Comparison of ENCODE assay signal across 23 cellular contexts in genomic region chr2:113219525-113219888, GRCh38. TPM values are rescaled to one million over a fixed set of nuclear protein-coding genes. Genes with fewer than 3 reads are reported as not detected.
DNase-seq lines count a peak whose midpoint lies in the region; ATAC-seq, FAIRE-seq and TF ChIP-seq lines count a peak whose summit lies in the region.
"Had no signal": no experiment of that assay in that cellular context is flagged by ENCODE, and none has a peak within 500 bp of the region (broad histone marks: within the 10 kb centered on the region; RNA-seq: fewer than 3 reads in every experiment).

No MANE protein-coding gene starts in this region.

- peak overlapping the region; percentile 98 for H3K27ac Mint-ChIP-seq in Caco-2 (ENCODE audit: unreplicated experiment)
- no peak overlapping the region for H3K27ac Mint-ChIP-seq in activated T-helper 1 cell treated with anti-CD3 and anti-CD28 coated beads, Interleukin-12 subunit alpha, Interleukin-12 subunit beta, Interleukin-2, Interleukin-4 antibody, amounts not matched to agents 30 ng/mL and 10 ng/mL and 1 ng/mL, durations not matched to agents 14 hours and 24 hours and 36 hours

- in situ Hi-C loops in HepG2 (cut with HindIII; ENCODE audit: extremely low pct_ligation_motif_present, low pct_unique_long_range_greater_than_20kb): no loop called here

- no peak overlapping the region for H3K4me3 Mint-ChIP-seq in Caco-2 (ENCODE audit: unreplicated experiment)
- H3K4me3 Mint-ChIP-seq in activated T-helper 1 cell treated with anti-CD3 and anti-CD28 coated beads, Interleukin-12 subunit alpha, Interleukin-12 subunit beta, Interleukin-2, Interleukin-4 antibody, amounts not matched to agents 30 ng/mL and 10 ng/mL and 1 ng/mL, durations not matched to agents 14 hours and 24 hours and 36 hours: no peak overlapping the region

- TF ChIP-seq POLR2A in adrenal gland (IDR thresholded peaks at IDR 0.05): no peak
- no peak for TF ChIP-seq POLR2A in HepG2 (IDR thresholded peaks at IDR 0.05; ENCODE audit: insufficient read depth in 1 of 2, low read depth in 2 of 2, low read length in 2 of 2)
- no peak for TF ChIP-seq POLR2A in stomach (IDR thresholded peaks at IDR 0.05)

- intact Hi-C loops in Caco-2 (cut with micrococcal nuclease; ENCODE audit: unreplicated experiment): no loop called here
- intact Hi-C loops in adrenal gland (cut with DNase I): no loop called here
- intact Hi-C loops in HepG2 (cut with micrococcal nuclease; ENCODE audit: unreplicated experiment): loop anchor here (2.0 to 5.0 kb wide), 3 partner anchors 13 to 63 kb away; no protein-coding TSS in a partner anchor
- intact Hi-C loops in stomach (cut with DNase I; ENCODE audit: low total_unique reads): no loop called here
- intact Hi-C loops in left ventricle myocardium superior (cut with micrococcal nuclease): no loop called here
- intact Hi-C loops in activated T-helper 1 cell treated with anti-CD3 and anti-CD28 coated beads, Interleukin-12 subunit alpha, Interleukin-12 subunit beta, Interleukin-2, Interleukin-4 antibody, amounts not matched to agents 30 ng/mL and 10 ng/mL and 1 ng/mL, durations not matched to agents 14 hours and 24 hours and 36 hours (cut with micrococcal nuclease): no loop called here

- H3K9me3 ChIP-seq in Caco-2: no peaks in the 10 kb centered on the region
- no peaks in the 10 kb centered on the region for H3K9me3 ChIP-seq in adrenal gland (replicated peaks in 1 of 3)
- H3K9me3 ChIP-seq in HepG2 (ENCODE audit: low read length): no peaks in the 10 kb centered on the region
- H3K9me3 ChIP-seq in stomach: no peaks in the 10 kb centered on the region
- H3K9me3 ChIP-seq: SJSA1 had no signal

- DNase-seq in Caco-2 (no peak), adrenal gland (no peak), HepG2 (ENCODE audit: low spot score) (peak; percentile 35), stomach (no peak), T1000 (lab: John Stamatoyannopoulos, UW) (no peak), NCI-H146 (lab: John Stamatoyannopoulos, UW) (no peak), left ventricle myocardium superior (no peak)
- DNase-seq in activated T-helper 1 cell treated with anti-CD3 and anti-CD28 coated beads, Interleukin-12 subunit alpha, Interleukin-12 subunit beta, Interleukin-2, Interleukin-4 antibody, amounts not matched to agents 30 ng/mL and 10 ng/mL and 1 ng/mL, durations not matched to agents 14 hours and 24 hours and 36 hours (ENCODE audit: low spot score): no peak
- DNase-seq: activated CD4-positive, alpha-beta T cell treated with anti-CD3 and anti-CD28 coated beads, Interleukin-2, amount 50 U/mL, for 48 hours; activated naive CD4-positive, alpha-beta T cell treated with Interleukin-2 at 50 U/mL for 16 hours; activated T-cell treated with anti-CD3 and anti-CD28 coated beads for 4 hours; hippocampal formation; NCI-H1105 treated with DMSO at 0.1 percent for 48 hours; NCI-H2107; NCI-H526 treated with DMSO at 0.1 percent for 48 hours; OCI-M1; retina; stimulated activated CD4-positive, alpha-beta T cell treated with anti-CD3 and anti-CD28 coated beads, Interleukin-12 subunit alpha, Interleukin-12 subunit beta, amount 100 ng/mL, for 4 hours; T-helper 2 cell had no signal

- POLR2A ChIA-PET in Caco-2 (lab: Charles Lee): no interaction called here
- POLR2A ChIA-PET in HepG2 (lab: Yijun Ruan, JAX): interaction anchor here (0.6 to 3.7 kb wide), 14 partner anchors 8 to 139 kb away, joined by 3 to 24 read pairs (median 7); no protein-coding TSS in a partner anchor

- FAIRE-seq in HepG2 (lab: Jason Lieb, UNC): no peak
- FAIRE-seq: astrocyte had no signal

- peaks cover 37% of the 10 kb centered on the region for H3K4me1 Mint-ChIP-seq in Caco-2 (ENCODE audit: low read depth, unreplicated experiment)
- H3K4me1 Mint-ChIP-seq in activated T-helper 1 cell treated with anti-CD3 and anti-CD28 coated beads, Interleukin-12 subunit alpha, Interleukin-12 subunit beta, Interleukin-2, Interleukin-4 antibody, amounts not matched to agents 30 ng/mL and 10 ng/mL and 1 ng/mL, durations not matched to agents 14 hours and 24 hours and 36 hours (ENCODE audit: low read depth): peaks cover 15% of the 10 kb centered on the region

- H3K27me3 ChIP-seq in Caco-2 (replicated peaks; ENCODE audit: control insufficient read depth, insufficient read depth, low read length): no peaks in the 10 kb centered on the region
- no peaks in the 10 kb centered on the region for H3K27me3 ChIP-seq in adrenal gland
- no peaks in the 10 kb centered on the region; a peak in 1 of 5 replicates for H3K27me3 ChIP-seq in HepG2 (ENCODE audit: control insufficient read depth in 1 of 2, insufficient read depth in 2 of 2, low read length in 2 of 2)
- no peaks in the 10 kb centered on the region for H3K27me3 ChIP-seq in stomach
- H3K27me3 ChIP-seq: SJSA1 had no signal

- H3K27ac ChIP-seq in adrenal gland: peak overlapping the region; percentile 59 to 93 (median 83)
- peak overlapping the region; percentile 97 for H3K27ac ChIP-seq in HepG2 (ENCODE audit: extremely low read length, insufficient read depth, low read length)
- H3K27ac ChIP-seq in stomach: peak overlapping the region; percentile 78 to 91 (median 78)
- H3K27ac ChIP-seq: KMS-11, SJSA1 had no signal

- WGBS in adrenal gland, 4 donors: 80 to 85% (median 84%) methylated on average over 5 of the region's 5 CpGs
- WGBS in HepG2 (ENCODE audit: low lambda C conversion rate): 25% methylated on average over 5 of the region's 5 CpGs
- WGBS in stomach, 5 donors: 68 to 83% (median 76%) methylated on average over 5 of the region's 5 CpGs

- no peak for TF ChIP-seq RAD21 in HepG2 (CRISPR knock-in tag; IDR thresholded peaks at IDR 0.05)

- H3K9me3 Mint-ChIP-seq in Caco-2 (ENCODE audit: unreplicated experiment): no peaks in the 10 kb centered on the region
- H3K9me3 Mint-ChIP-seq in activated T-helper 1 cell treated with anti-CD3 and anti-CD28 coated beads, Interleukin-12 subunit alpha, Interleukin-12 subunit beta, Interleukin-2, Interleukin-4 antibody, amounts not matched to agents 30 ng/mL and 10 ng/mL and 1 ng/mL, durations not matched to agents 14 hours and 24 hours and 36 hours: no peaks in the 10 kb centered on the region

- H3K36me3 Mint-ChIP-seq in Caco-2 (ENCODE audit: insufficient read depth, unreplicated experiment): peaks cover 6% of the 10 kb centered on the region
- H3K36me3 Mint-ChIP-seq in activated T-helper 1 cell treated with anti-CD3 and anti-CD28 coated beads, Interleukin-12 subunit alpha, Interleukin-12 subunit beta, Interleukin-2, Interleukin-4 antibody, amounts not matched to agents 30 ng/mL and 10 ng/mL and 1 ng/mL, durations not matched to agents 14 hours and 24 hours and 36 hours (ENCODE audit: low read depth): no peaks in the 10 kb centered on the region

- H3K27me3 Mint-ChIP-seq in Caco-2 (ENCODE audit: insufficient read depth, unreplicated experiment): no peaks in the 10 kb centered on the region
- no peaks in the 10 kb centered on the region for H3K27me3 Mint-ChIP-seq in activated T-helper 1 cell treated with anti-CD3 and anti-CD28 coated beads, Interleukin-12 subunit alpha, Interleukin-12 subunit beta, Interleukin-2, Interleukin-4 antibody, amounts not matched to agents 30 ng/mL and 10 ng/mL and 1 ng/mL, durations not matched to agents 14 hours and 24 hours and 36 hours (ENCODE audit: insufficient read depth)

- H3K9ac ChIP-seq in HepG2 (ENCODE audit: insufficient read depth, low read depth, low read length): peak overlapping the region; percentile 92
- H3K9ac ChIP-seq: KMS-11 had no signal

- no peak for TF ChIP-seq CTCF in Caco-2 (IDR thresholded peaks at IDR 0.05; ENCODE audit: insufficient read depth in 1 of 2, low read depth in 1 of 2, low read length in 1 of 2, severe bottlenecking in 1 of 2, unreplicated experiment in 1 of 2)
- TF ChIP-seq CTCF in adrenal gland (IDR thresholded peaks at IDR 0.05): no peak
- TF ChIP-seq CTCF in HepG2 (CRISPR knock-in tag; IDR thresholded peaks at IDR 0.05): no peak
- TF ChIP-seq CTCF in stomach (IDR thresholded peaks at IDR 0.05): no peak

- H3K4me1 ChIP-seq in Caco-2 (peaks cover 54% of the 10 kb centered on the region), adrenal gland (replicated peaks in 1 of 2) (peaks cover 36 to 41% of the 10 kb centered on the region in 2 donors), HepG2 (ENCODE audit: insufficient read depth, low read length) (peaks cover 84% of the 10 kb centered on the region), stomach (peaks cover 36 to 49% (median 46%) of the 10 kb centered on the region in 4 donors)

- H3K36me3 ChIP-seq in Caco-2 (ENCODE audit: control insufficient read depth, insufficient read depth, low read length) (no peaks in the 10 kb centered on the region), adrenal gland (replicated peaks in 1 of 2) (no peaks in the 10 kb centered on the region), HepG2 (replicated peaks in 1 of 2; ENCODE audit: control insufficient read depth in 1 of 2, insufficient read depth in 2 of 2, low read length in 2 of 2) (no peaks in the 10 kb centered on the region), stomach (no peaks in the 10 kb centered on the region)
- H3K36me3 ChIP-seq: SJSA1 had no signal

- H4K20me1 ChIP-seq in HepG2 (ENCODE audit: insufficient read depth, low read length): no peaks in the 10 kb centered on the region

- peak overlapping the region; percentile 97 for H3K4me2 ChIP-seq in HepG2 (ENCODE audit: low read depth, low read length)
- H3K4me2 ChIP-seq: KMS-11 had no signal

- H3K79me2 ChIP-seq in HepG2 (ENCODE audit: insufficient read depth, low read length): no peaks in the 10 kb centered on the region

- TF ChIP-seq EP300 in HepG2 (IDR thresholded peaks at IDR 0.05; ENCODE audit: low read depth in 2 of 2, low read length in 2 of 2): no peak
- no peak for TF ChIP-seq EP300 in HepG2 (CRISPR knock-in tag; IDR thresholded peaks at IDR 0.05; ENCODE audit: borderline replicate concordance)
- TF ChIP-seq EP300 in stomach (IDR thresholded peaks at IDR 0.05): no peak

- BruUV-seq in Caco-2 (replicated peaks; lab: Mats Ljungman, UMichigan) (no TSS peak), HepG2 (replicated peaks; lab: Mats Ljungman, UMichigan) (TSS peak; percentile 83)

- no peak overlapping the region for H3K4me3 ChIP-seq in Caco-2 (ENCODE audit: low read depth, low read length)
- no peak overlapping the region for H3K4me3 ChIP-seq in adrenal gland
- peak overlapping the region; percentile 52 to 70 (median 60) for H3K4me3 ChIP-seq in HepG2 (replicated peaks in 1 of 3; ENCODE audit: insufficient read depth in 1 of 3, low read depth in 2 of 3, low read length in 3 of 3)
- H3K4me3 ChIP-seq in stomach: no peak overlapping the region
- H3K4me3 ChIP-seq: SJSA1 had no signal

- CTCF ChIA-PET in Caco-2 (lab: Charles Lee) (interaction anchor here (0.7 kb wide), 1 partner anchor 11 kb away, joined by 4 read pairs; no protein-coding TSS in a partner anchor), HepG2 (lab: Yijun Ruan, JAX; ENCODE audit: low intra/inter-chr PET ratio, low total read pairs) (no interaction called here)

- no peak overlapping the region for H2AFZ ChIP-seq in HepG2 (ENCODE audit: low read length)

- ATAC-seq in HepG2 (peak; percentile 10), left ventricle myocardium superior (no peak)

RNA-seq across cellular contexts. Expression of gene PSD4, which starts 45.7 kb away (rescaled TPM):
- total RNA-seq in Caco-2 (2022) (15.5 and 18.7 TPM in 2 replicates), adrenal gland (100 to 1,000 TPM in 4 of 8 donors, 10 to 100 TPM in 4; 62.7 to 164 (median 93.5) TPM), HepG2 (2016; rRNA removed; fragmentation: Illumina TruSeq; extraction: Trizol) (8.6 and 9.4 TPM in 2 replicates), stomach (100 to 1,000 TPM in 2 of 5 donors, 10 to 100 TPM in 3; 35.3 to 146 (median 73.5) TPM), left ventricle myocardium superior (2.9 TPM)
- polyA plus RNA-seq in adrenal gland (10 to 100 TPM; 21.1 to 60.2 (median 31.8) TPM), HepG2 (2011; rRNA removed) (5.8 and 9.1 TPM in 2 replicates), stomach (10 to 100 TPM; 19.9 to 23.8 (median 19.9) TPM)
- 1.8 and 2.1 TPM in 2 replicates for total RNA-seq in HepG2 (2016; cell fraction: cytosol; rRNA removed; fragmentation: Illumina TruSeq; extraction: Trizol; ENCODE audit: low read depth)
- 6.4 and 9.6 TPM in 2 replicates for total RNA-seq in HepG2 (2016; cell fraction: insoluble cytoplasmic fraction; rRNA removed; fragmentation: Illumina TruSeq; extraction: Trizol)
- total RNA-seq in HepG2 (2016; cell fraction: membrane; rRNA removed; fragmentation: Illumina TruSeq; extraction: Trizol): 4.3 and 5.2 TPM in 2 replicates
- total RNA-seq in HepG2 (2016; cell fraction: nucleus; rRNA removed; fragmentation: Illumina TruSeq; extraction: Trizol): 10.2 and 10.4 TPM in 2 replicates
- 4.3 and 4.7 TPM in 2 replicates for polyA plus RNA-seq in HepG2 (2011; cell fraction: cytosol; rRNA removed)
- polyA plus RNA-seq in HepG2 (2011; cell fraction: nucleus; rRNA removed): 34.6 and 36.0 TPM in 2 replicates
- polyA plus RNA-seq in HepG2 (2012): 9.7 and 12.9 TPM in 2 replicates
- polyA plus RNA-seq in HepG2 (2016; cell fraction: cytosol; fragmentation: Illumina TruSeq; extraction: Trizol; ENCODE audit: low read depth): 1.3 TPM in 2 replicates
- 4.3 and 6.8 TPM in 2 replicates for polyA plus RNA-seq in HepG2 (2016; cell fraction: insoluble cytoplasmic fraction; fragmentation: Illumina TruSeq; extraction: Trizol; ENCODE audit: low read depth)
- 3.3 TPM in 2 replicates for polyA plus RNA-seq in HepG2 (2016; cell fraction: membrane; fragmentation: Illumina TruSeq; extraction: Trizol; ENCODE audit: low read depth)
- 14.7 and 15.0 TPM in 2 replicates for polyA plus RNA-seq in HepG2 (2016; cell fraction: nucleus; fragmentation: Illumina TruSeq; extraction: Trizol; ENCODE audit: insufficient read depth, low read depth)
- 3.6 and 13.9 TPM in 2 replicates for polyA minus RNA-seq in HepG2 (2011; rRNA and poly(A)+ RNA removed; ENCODE audit: low replicate concordance)
- 5.2 and 5.3 TPM in 2 replicates for polyA minus RNA-seq in HepG2 (2011; cell fraction: cytosol; rRNA and poly(A)+ RNA removed)
- 11.6 and 16.2 TPM in 2 replicates for polyA minus RNA-seq in HepG2 (2011; cell fraction: nucleus; rRNA and poly(A)+ RNA removed)
- 249 and 257 TPM in 2 replicates for total RNA-seq in activated T-helper 1 cell treated with anti-CD3 and anti-CD28 coated beads, Interleukin-12 subunit alpha, Interleukin-12 subunit beta, Interleukin-2, Interleukin-4 antibody, amounts not matched to agents 30 ng/mL and 10 ng/mL and 1 ng/mL, durations not matched to agents 14 hours and 24 hours and 36 hours

RNA-seq across cellular contexts. Expression of gene PAX8, which starts 59.2 kb away (rescaled TPM):
- total RNA-seq in Caco-2 (2022): 7.5 and 7.7 TPM in 2 replicates
- 10 to 100 TPM in 6 of 8 donors, 1 to 10 TPM in 2; 5.1 to 72.3 (median 14.5) TPM for total RNA-seq in adrenal gland
- polyA plus RNA-seq in adrenal gland: 10 to 100 TPM in 1 of 3 donors, 1 to 10 TPM in 2; 5.6 to 13.3 (median 6.7) TPM
- 1.3 and 1.5 TPM in 2 replicates for total RNA-seq in HepG2 (2016; rRNA removed; fragmentation: Illumina TruSeq; extraction: Trizol)
- 0.79 and 0.91 TPM in 2 replicates for total RNA-seq in HepG2 (2016; cell fraction: cytosol; rRNA removed; fragmentation: Illumina TruSeq; extraction: Trizol; ENCODE audit: low read depth)
- 1.4 and 1.5 TPM in 2 replicates for total RNA-seq in HepG2 (2016; cell fraction: insoluble cytoplasmic fraction; rRNA removed; fragmentation: Illumina TruSeq; extraction: Trizol)
- total RNA-seq in HepG2 (2016; cell fraction: membrane; rRNA removed; fragmentation: Illumina TruSeq; extraction: Trizol): 1.9 and 2.0 TPM in 2 replicates
- total RNA-seq in HepG2 (2016; cell fraction: nucleus; rRNA removed; fragmentation: Illumina TruSeq; extraction: Trizol): 0.88 and 0.90 TPM in 2 replicates
- 8.1 and 8.8 TPM in 2 replicates for polyA plus RNA-seq in HepG2 (2011; rRNA removed)
- polyA plus RNA-seq in HepG2 (2011; cell fraction: cytosol; rRNA removed): 3.2 and 4.3 TPM in 2 replicates
- 2.5 and 2.8 TPM in 2 replicates for polyA plus RNA-seq in HepG2 (2011; cell fraction: nucleus; rRNA removed)
- polyA plus RNA-seq in HepG2 (2012): 5.3 and 8.3 TPM in 2 replicates
- 1.0 and 1.2 TPM in 2 replicates for polyA plus RNA-seq in HepG2 (2016; cell fraction: cytosol; fragmentation: Illumina TruSeq; extraction: Trizol; ENCODE audit: low read depth)
- 3.8 and 4.0 TPM in 2 replicates for polyA plus RNA-seq in HepG2 (2016; cell fraction: insoluble cytoplasmic fraction; fragmentation: Illumina TruSeq; extraction: Trizol; ENCODE audit: low read depth)
- 2.8 TPM in 2 replicates for polyA plus RNA-seq in HepG2 (2016; cell fraction: membrane; fragmentation: Illumina TruSeq; extraction: Trizol; ENCODE audit: low read depth)
- polyA plus RNA-seq in HepG2 (2016; cell fraction: nucleus; fragmentation: Illumina TruSeq; extraction: Trizol; ENCODE audit: insufficient read depth, low read depth): 2.5 and 3.1 TPM in 2 replicates
- 1.1 and 5.5 TPM in 2 replicates for polyA minus RNA-seq in HepG2 (2011; rRNA and poly(A)+ RNA removed; ENCODE audit: low replicate concordance)
- 2.4 and 3.0 TPM in 2 replicates for polyA minus RNA-seq in HepG2 (2011; cell fraction: cytosol; rRNA and poly(A)+ RNA removed)
- 3.7 and 3.9 TPM in 2 replicates for polyA minus RNA-seq in HepG2 (2011; cell fraction: nucleus; rRNA and poly(A)+ RNA removed)
- total RNA-seq in stomach: 1 to 10 TPM in 2 of 5 donors, not detected in 3; 4.0 to 6.5 TPM
- polyA plus RNA-seq in stomach: 1 to 10 TPM in 1 of 3 donors, under 1 TPM in 2; 0.28 to 1.1 (median 0.50) TPM
- total RNA-seq in left ventricle myocardium superior: 0.30 TPM
- total RNA-seq in activated T-helper 1 cell treated with anti-CD3 and anti-CD28 coated beads, Interleukin-12 subunit alpha, Interleukin-12 subunit beta, Interleukin-2, Interleukin-4 antibody, amounts not matched to agents 30 ng/mL and 10 ng/mL and 1 ng/mL, durations not matched to agents 14 hours and 24 hours and 36 hours: 0.70 and 1.6 TPM in 2 replicates
- total RNA-seq: SJSA1 had no signal
- polyA plus RNA-seq: neural cell had no signal

Comparison
In these comparisons a context has a peak if more than half of its experiments do, and no peak if none do; other contexts are left out.
1. H3K4me3 ChIP-seq: peak in HepG2 (3 of 3); none in Caco-2 (single experiment), adrenal gland (0 of 4) and stomach (0 of 4).
2. Peak in every context shown above with its lines, with median percentiles within 50 percentile points of each other: H3K27ac ChIP-seq.